In the genomic region with DNA sequence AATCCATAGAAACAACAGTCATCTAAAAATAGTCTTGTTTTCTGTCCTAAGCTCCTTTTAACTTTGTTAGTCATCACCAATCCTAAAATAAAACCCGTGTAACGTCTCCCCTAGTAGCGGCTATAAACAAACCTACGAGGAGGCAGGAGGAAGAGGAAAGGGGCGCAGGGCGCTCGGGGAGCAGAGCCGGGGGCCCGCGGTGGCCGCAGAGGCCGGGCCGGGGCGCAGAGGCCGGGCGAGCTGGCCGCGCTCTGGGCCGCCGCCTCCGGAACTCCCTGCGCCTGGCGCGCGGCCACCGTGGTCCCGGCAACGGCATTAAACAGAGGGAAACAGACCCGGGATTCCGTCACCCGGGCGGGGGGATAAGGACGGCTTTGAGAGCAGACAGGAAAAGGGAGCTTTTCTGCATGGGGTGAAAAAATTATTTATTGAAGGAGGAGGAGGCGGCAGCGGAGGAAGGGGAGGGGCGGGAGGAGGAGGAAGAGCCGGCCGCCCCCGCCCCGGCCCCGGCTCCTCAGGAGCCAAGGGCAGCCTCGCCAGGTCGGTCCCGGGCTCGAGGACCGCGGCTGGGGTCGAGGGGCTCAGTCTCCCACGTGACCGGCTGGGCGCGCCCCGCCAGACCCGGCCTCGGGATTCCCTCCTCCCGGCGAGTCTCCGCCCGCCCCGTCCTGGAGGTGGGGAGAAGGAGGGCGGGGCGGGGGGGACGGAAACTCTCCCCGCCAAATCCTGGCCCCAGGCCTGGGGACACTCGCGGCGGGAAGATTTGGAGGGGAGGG, we compare ENCODE assay signal across 8 cellular contexts. TPM values are rescaled to one million over a fixed set of nuclear protein-coding genes. Genes with fewer than 3 reads are reported as not detected.
A peak's percentile ranks its signal among the peaks of the same experiment; 100 is the strongest.
DNase-seq lines count a peak whose midpoint lies in the region; ATAC-seq and TF ChIP-seq lines count a peak whose summit lies in the region.

No MANE protein-coding gene starts in this region.

- H3K27ac Mint-ChIP-seq in activated CD4-positive, alpha-beta T cell treated with anti-CD3 and anti-CD28 coated beads, Interleukin-2, amount 10 ng/mL, durations not matched to agents 7 days and 5 days, result peak overlapping the region; percentile 31
- peak overlapping the region; percentile 90 for H3K27ac Mint-ChIP-seq in endothelial cell (ENCODE audit: unreplicated experiment)

- peaks cover 3 to 25% (median 22%) of the 10 kb centered on the region in 5 donors for H3K4me1 ChIP-seq in subcutaneous abdominal adipose tissue (ENCODE audit: control insufficient read depth in 5 of 5, insufficient read depth in 5 of 5, low read length in 5 of 5)

- H3K9me3 Mint-ChIP-seq in activated CD4-positive, alpha-beta T cell treated with anti-CD3 and anti-CD28 coated beads, Interleukin-2, amount 10 ng/mL, durations not matched to agents 7 days and 5 days, result no peaks in the 10 kb centered on the region
- no peaks in the 10 kb centered on the region for H3K9me3 Mint-ChIP-seq in endothelial cell (ENCODE audit: unreplicated experiment)

- H3K27ac ChIP-seq in subcutaneous abdominal adipose tissue (ENCODE audit: low read depth, low read length), result peak overlapping the region; percentile 82

- POLR2A ChIA-PET in activated CD4-positive, alpha-beta T cell treated with anti-CD3 and anti-CD28 coated beads, Interleukin-2, amount 10 ng/mL, durations not matched to agents 7 days and 5 days (lab: Charles Lee), result no interaction called here

- ATAC-seq in HG03196 (IDR thresholded peaks at IDR 0.05; ENCODE audit: unreplicated experiment), result no peak

- peaks cover 35% of the 10 kb centered on the region for H3K27me3 Mint-ChIP-seq in activated CD4-positive, alpha-beta T cell treated with anti-CD3 and anti-CD28 coated beads, Interleukin-2, amount 10 ng/mL, durations not matched to agents 7 days and 5 days
- H3K27me3 Mint-ChIP-seq in endothelial cell (ENCODE audit: unreplicated experiment), result peaks cover 37% of the 10 kb centered on the region

- CTCF ChIA-PET in activated CD4-positive, alpha-beta T cell treated with anti-CD3 and anti-CD28 coated beads, Interleukin-2, amount 10 ng/mL, durations not matched to agents 7 days and 5 days (lab: Charles Lee), result interaction anchor here (0.6 to 1.8 kb wide), 5 partner anchors 12 to 619 kb away, joined by 3 read pairs; no protein-coding TSS in a partner anchor

- H3K36me3 ChIP-seq in subcutaneous abdominal adipose tissue (ENCODE audit: control insufficient read depth in 5 of 5, insufficient read depth in 5 of 5, low read length in 5 of 5), result no peaks in the 10 kb centered on the region

- H3K4me3 Mint-ChIP-seq in activated CD4-positive, alpha-beta T cell treated with anti-CD3 and anti-CD28 coated beads, Interleukin-2, amount 10 ng/mL, durations not matched to agents 7 days and 5 days, result peak overlapping the region; percentile 73
- peak overlapping the region; percentile 82 for H3K4me3 Mint-ChIP-seq in endothelial cell (ENCODE audit: unreplicated experiment)

- peak overlapping the region in 4 of 5 donors; percentile 39 to 83 (median 67) for H3K9ac ChIP-seq in subcutaneous abdominal adipose tissue (ENCODE audit: low read length in 5 of 5)

- no peaks in the 10 kb centered on the region for H3K36me3 Mint-ChIP-seq in activated CD4-positive, alpha-beta T cell treated with anti-CD3 and anti-CD28 coated beads, Interleukin-2, amount 10 ng/mL, durations not matched to agents 7 days and 5 days (ENCODE audit: low read depth)
- peaks cover 11% of the 10 kb centered on the region for H3K36me3 Mint-ChIP-seq in endothelial cell (ENCODE audit: low read depth, unreplicated experiment)

- H3K27me3 ChIP-seq in subcutaneous abdominal adipose tissue (ENCODE audit: control insufficient read depth in 5 of 5, insufficient read depth in 4 of 5, low read length in 5 of 5), result peaks cover 6 to 16% (median 13%) of the 10 kb centered on the region in 5 donors

- peaks cover 29% of the 10 kb centered on the region for H3K4me1 Mint-ChIP-seq in activated CD4-positive, alpha-beta T cell treated with anti-CD3 and anti-CD28 coated beads, Interleukin-2, amount 10 ng/mL, durations not matched to agents 7 days and 5 days
- peaks cover 18% of the 10 kb centered on the region for H3K4me1 Mint-ChIP-seq in endothelial cell (ENCODE audit: unreplicated experiment)

- peak overlapping the region; percentile 8 to 68 (median 57) for H3K4me3 ChIP-seq in subcutaneous abdominal adipose tissue (ENCODE audit: low read depth in 1 of 5, low read length in 5 of 5)

- no peaks in the 10 kb centered on the region for H3K9me3 ChIP-seq in subcutaneous abdominal adipose tissue (ENCODE audit: control insufficient read depth in 5 of 5, low read length in 5 of 5)

- TF ChIP-seq CTCF in endothelial cell (IDR thresholded peaks at IDR 0.05; ENCODE audit: unreplicated experiment), result no peak

- peak; percentile 66 for DNase-seq in stimulated activated CD4-positive, alpha-beta T cell treated with anti-CD3 and anti-CD28 coated beads, Interleukin-15, amount 100 ng/mL, for 24 hours
- no peak for DNase-seq in stimulated activated CD4-positive, alpha-beta T cell treated with anti-CD3 and anti-CD28 coated beads, Interleukin-1b, Interleukin-23, amount 100 ng/mL, for 48 hours
- DNase-seq in NCI-H128 (lab: John Stamatoyannopoulos, UW; ENCODE audit: unreplicated experiment), result peak; percentile 21
- peak; percentile 32 for DNase-seq in activated CD4-positive, alpha-beta T cell treated with anti-CD3 and anti-CD28 coated beads, Interleukin-2, amount 10 ng/mL, durations not matched to agents 7 days and 5 days
- peak; percentile 86 for DNase-seq in endothelial cell (ENCODE audit: low spot score)
- DNase-seq in medulla oblongata (ENCODE audit: extremely low spot score), result peak; percentile 71

RNA-seq across cellular contexts. Expression of gene NFATC1, which starts 1.9 kb away (rescaled TPM):
- total RNA-seq in activated CD4-positive, alpha-beta T cell treated with anti-CD3 and anti-CD28 coated beads, Interleukin-2, amount 10 ng/mL, durations not matched to agents 7 days and 5 days, result 10 to 100 TPM; 36.9 to 37.1 TPM
- total RNA-seq in endothelial cell (ENCODE audit: unreplicated experiment), result 40.6 TPM
